In the genomic region with DNA sequence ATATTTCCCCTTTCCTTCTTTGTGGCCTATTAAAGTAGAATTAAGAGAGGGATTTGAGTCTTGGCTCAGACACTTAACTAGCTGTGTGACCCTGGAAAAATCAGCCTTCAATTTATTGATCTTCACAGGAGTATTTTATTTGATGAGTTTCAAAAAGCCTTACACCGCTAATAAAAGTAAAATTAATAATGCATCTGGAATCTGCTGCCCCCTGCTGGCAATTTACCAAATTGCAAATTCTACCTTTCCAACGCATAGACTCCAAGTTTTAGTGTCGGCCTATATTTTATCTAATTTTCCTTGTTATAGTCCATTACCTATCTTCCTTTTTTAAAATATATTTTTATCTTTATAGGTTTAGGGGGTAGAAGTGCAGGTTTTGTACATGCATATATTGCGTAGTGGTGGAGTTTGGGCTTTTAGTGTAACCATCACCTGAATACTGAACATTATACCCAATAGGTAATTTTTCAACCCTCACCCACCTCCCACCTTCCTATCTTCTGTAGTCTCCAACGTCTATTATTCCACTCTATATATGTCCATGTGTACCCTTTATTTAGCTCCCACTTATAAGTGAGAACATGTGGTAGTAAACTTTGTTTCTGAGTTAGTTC, we compare ENCODE assay signal across 8 cellular contexts. TPM values are rescaled to one million over a fixed set of nuclear protein-coding genes. Genes with fewer than 3 reads are reported as not detected.
DNase-seq lines count a peak whose midpoint lies in the region; ATAC-seq and TF ChIP-seq lines count a peak whose summit lies in the region.

No MANE protein-coding gene starts in this region.

- no peaks in the 10 kb centered on the region for H3K9me3 Mint-ChIP-seq in H9

- no peak overlapping the region for H2BK20ac ChIP-seq in H9 (ENCODE audit: low read depth, low read length, poor library complexity, severe bottlenecking)

- 0 out of 2 replicates have a peak, but pooled peaks cover 2% of the 10 kb centered on the region for H3K4me1 ChIP-seq in H9 (ENCODE audit: insufficient read depth, low read length)

- DNase-seq in CD1c-positive myeloid dendritic cell (ENCODE audit: extremely low spot score) (peak; percentile 73), H9 (no peak), astrocyte of the spinal cord (ENCODE audit: low read depth, low spot score) (peak; percentile 55), kidney glomerular epithelial cell (lab: John Stamatoyannopoulos, UW) (peak; percentile 63)
- peak in 2 of 3 experiments; percentile 18 to 51 for DNase-seq in stimulated activated CD4-positive, alpha-beta T cell treated with anti-CD3 and anti-CD28 coated beads, TNF-alpha, amount 100 ng/mL, for 4 hours (ENCODE audit: low read depth in 3 of 3)

- H2BK15ac ChIP-seq in H9 (ENCODE audit: low read depth, low read length) = no peak overlapping the region

- no peak overlapping the region for H3K4me3 Mint-ChIP-seq in H9

- H2BK120ac ChIP-seq in H9 (ENCODE audit: low read depth, low read length, poor library complexity, severe bottlenecking) = no peak overlapping the region

- no peak overlapping the region for H3K18ac ChIP-seq in H9 (ENCODE audit: insufficient read length, low read depth, low read length)

- no peak overlapping the region for H3K56ac ChIP-seq in H9 (ENCODE audit: insufficient read length, low read depth, low read length)

- H3K27ac ChIP-seq in H9 (ENCODE audit: insufficient read length, low read depth, low read length) (no peak overlapping the region), SU-DHL-6 (ENCODE audit: low read depth, low read length) (no peak overlapping the region)

- ATAC-seq in GM18867 (IDR thresholded peaks at IDR 0.05; ENCODE audit: unreplicated experiment) = no peak
- ATAC-seq in HG03095 (IDR thresholded peaks at IDR 0.05; ENCODE audit: unreplicated experiment) = no peak

- H3K36me3 ChIP-seq in SU-DHL-6 (ENCODE audit: low read length) = no peaks in the 10 kb centered on the region; the same call in 1 of the 2 replicates

- H3K79me1 ChIP-seq in H9 (ENCODE audit: insufficient read depth, low read depth, low read length, poor library complexity, severe bottlenecking) = no peaks in the 10 kb centered on the region

- H3T11ph ChIP-seq in H9 (ENCODE audit: low read length) = no peak overlapping the region

- in situ Hi-C loops in astrocyte of the spinal cord (cut with HindIII; ENCODE audit: low sequenced_read_pairs) = no loop called here

- no peak overlapping the region for H2BK12ac ChIP-seq in H9 (ENCODE audit: insufficient read length, low read depth, low read length)

- H3K27me3 ChIP-seq in H9 (ENCODE audit: insufficient read depth, low read length) (no peaks in the 10 kb centered on the region), SU-DHL-6 (ENCODE audit: low read length) (no peaks in the 10 kb centered on the region)

- no peaks in the 10 kb centered on the region for H3K9me2 ChIP-seq in SU-DHL-6 (replicated peaks; ENCODE audit: insufficient read depth, low read length)

- H3K4me3 ChIP-seq in SU-DHL-6 (ENCODE audit: insufficient read depth, low read length, poor library complexity, severe bottlenecking) = no peak overlapping the region
- H3K4me3 ChIP-seq in astrocyte of the spinal cord (ENCODE audit: low read depth, low read length) = no peak overlapping the region

- TF ChIP-seq CTCF in H9 (conservative IDR thresholded peaks at IDR 0.05) (peak; percentile 90), SU-DHL-6 (IDR thresholded peaks at IDR 0.05; ENCODE audit: insufficient read depth, low read length, poor library complexity, severe bottlenecking) (peak; percentile 74), astrocyte of the spinal cord (IDR thresholded peaks at IDR 0.05; ENCODE audit: low read depth, low read length) (peak; percentile 68)

- no peak overlapping the region for H3K27ac Mint-ChIP-seq in H9

- H2AFZ ChIP-seq in H9 (ENCODE audit: low read length) (no peak overlapping the region), SU-DHL-6 (ENCODE audit: low read depth, low read length, severe bottlenecking) (no peak overlapping the region)

- no peak overlapping the region for H4K8ac ChIP-seq in H9 (replicated peaks; ENCODE audit: insufficient read length, low read depth, low read length)

- H3K79me2 ChIP-seq in H9 (ENCODE audit: insufficient read depth, low read length) (no peaks in the 10 kb centered on the region), SU-DHL-6 (ENCODE audit: insufficient read depth, low read length) (no peaks in the 10 kb centered on the region)

- no CpG with 5 or more reads among the region's 5 CpGs for WGBS in H9 (ENCODE audit: extremely low coverage, insufficient read length, low lambda C conversion rate)

- no peak overlapping the region for H4K5ac ChIP-seq in H9 (ENCODE audit: insufficient read length, low read depth, low read length)

- H3K9me3 ChIP-seq in H9 (ENCODE audit: control insufficient read depth, low read depth, low read length) (no peaks in the 10 kb centered on the region), SU-DHL-6 (ENCODE audit: insufficient read depth, low read length) (no peaks in the 10 kb centered on the region)

- no peaks in the 10 kb centered on the region for H4K20me1 ChIP-seq in H9 (ENCODE audit: control insufficient read depth, insufficient read depth, insufficient read length)
- no peaks in the 10 kb centered on the region for H4K20me1 ChIP-seq in SU-DHL-6 (ENCODE audit: low read depth, low read length)

- H3F3A ChIP-seq in SU-DHL-6 (ENCODE audit: insufficient read depth) = 0 out of 2 replicates have a peak, but pooled peaks cover 6% of the 10 kb centered on the region

- H3K36me3 Mint-ChIP-seq in H9 (ENCODE audit: insufficient read depth in 1 of 3, low read depth in 3 of 3) = no peaks in the 10 kb centered on the region

- H2AK5ac ChIP-seq in H9 (ENCODE audit: insufficient read length, low read length) = no peak overlapping the region

- H3K9ac ChIP-seq in H9 (ENCODE audit: extremely low read depth, insufficient read length, low read length) (no peak overlapping the region), SU-DHL-6 (ENCODE audit: low read length) (no peak overlapping the region)

- H3K4me2 ChIP-seq in H9 (ENCODE audit: insufficient read depth, insufficient read length, low read length) (no peak overlapping the region), SU-DHL-6 (ENCODE audit: low read depth, low read length, poor library complexity, severe bottlenecking) (no peak overlapping the region)

- no peak overlapping the region for H3K4ac ChIP-seq in H9 (ENCODE audit: low read depth, low read length)

- H4K91ac ChIP-seq in H9 (ENCODE audit: insufficient read length, low read depth, low read length) = no peak overlapping the region

- H3K14ac ChIP-seq in H9 (ENCODE audit: insufficient read depth, low read length) = no peak overlapping the region

- H3K27me3 Mint-ChIP-seq in H9 (ENCODE audit: low read depth) = no peaks in the 10 kb centered on the region

- H3K4me1 Mint-ChIP-seq in H9 = peaks cover 0 to 2% of the 10 kb centered on the region in 2 experiments; a peak in 1 of 4 replicates

- H3K23ac ChIP-seq in H9 (ENCODE audit: insufficient read length, low read depth, low read length) = no peak overlapping the region

- H3K23me2 ChIP-seq in H9 (ENCODE audit: insufficient read length, low read depth, low read length, poor library complexity, severe bottlenecking) = no peaks in the 10 kb centered on the region

- H2BK5ac ChIP-seq in H9 (ENCODE audit: insufficient read length, low read length) = no peak overlapping the region

RNA-seq across cellular contexts. Expression of a gene that starts 46.3 kb away (rescaled TPM):
- 18.7 and 19.5 TPM in 2 replicates for total RNA-seq in H9 (2021)
